ENCODE assay signal across 1 cellular context in genomic region chrX:63270873-63271272, GRCh38.
TF ChIP-seq lines count a peak whose summit lies in the region.

No MANE protein-coding gene starts in this region.

TF ChIP-seq in K562, 482 proteins besides CTCF, POLR2A, EP300 and RAD21 (continued from another document):
- TF ChIP-seq MAX (CRISPR knock-in tag; IDR thresholded peaks at IDR 0.05), result no peak
- TF ChIP-seq MAFF (IDR thresholded peaks at IDR 0.05; ENCODE audit: low read length), result peak; percentile 53
- TF ChIP-seq GABPA (tag; conservative IDR thresholded peaks at IDR 0.05; ENCODE audit: low read depth), result no peak
- TF ChIP-seq ZNF316 (IDR thresholded peaks at IDR 0.05), result peak; percentile 79
